In genomic region chr2:65265090-65266045, GRCh38 we compare ENCODE assay signal across 8 cellular contexts. TPM values are rescaled to one million over a fixed set of nuclear protein-coding genes. Genes with fewer than 3 reads are reported as not detected.
DNase-seq lines count a peak whose midpoint lies in the region; ATAC-seq and TF ChIP-seq lines count a peak whose summit lies in the region.

No MANE protein-coding gene starts in this region.

- no peaks in the 10 kb centered on the region for H3K27me3 ChIP-seq in CD8-positive, alpha-beta T cell (ENCODE audit: insufficient read depth, low read length)
- H3K27me3 ChIP-seq in H9 (ENCODE audit: insufficient read depth, low read length) (no peaks in the 10 kb centered on the region), smooth muscle cell (ENCODE audit: low read depth) (no peaks in the 10 kb centered on the region)

- no CpG with 5 or more reads among the region's 6 CpGs for WGBS in H9 (ENCODE audit: extremely low coverage, insufficient read length, low lambda C conversion rate)
- 55% methylated on average over 6 of the region's 6 CpGs for WGBS in smooth muscle cell (ENCODE audit: low lambda C conversion rate)

- no TSS peak for BruUV-seq in MCF 10A (replicated peaks; lab: Mats Ljungman, UMichigan)

- H3K4me1 ChIP-seq in CD8-positive, alpha-beta T cell (ENCODE audit: insufficient read depth, low read length) = no peaks in the 10 kb centered on the region
- H3K4me1 ChIP-seq in H9 (ENCODE audit: insufficient read depth, low read length) (no peaks in the 10 kb centered on the region; the same call in 1 of the 2 replicates), smooth muscle cell (ENCODE audit: low read depth) (no peaks in the 10 kb centered on the region)

- H2AFZ ChIP-seq in H9 (ENCODE audit: low read length) (no peak overlapping the region), smooth muscle cell (ENCODE audit: low read depth) (no peak overlapping the region)

- TF ChIP-seq CTCF in CD8-positive, alpha-beta T cell (IDR thresholded peaks at IDR 0.05) = peak; percentile 75
- TF ChIP-seq CTCF in H9 (conservative IDR thresholded peaks at IDR 0.05) (peak; percentile 85), MCF 10A (IDR thresholded peaks at IDR 0.05; ENCODE audit: unreplicated experiment) (peak; percentile 76), smooth muscle cell (IDR thresholded peaks at IDR 0.05; ENCODE audit: borderline replicate concordance, insufficient read depth, poor library complexity, severe bottlenecking) (peak; percentile 76)

- H3K27ac Mint-ChIP-seq in CD8-positive, alpha-beta T cell = peak overlapping the region; percentile 66
- H3K27ac Mint-ChIP-seq in H9 = no peak overlapping the region
- H3K27ac Mint-ChIP-seq in MCF 10A (ENCODE audit: low read depth, unreplicated experiment) = no peak overlapping the region

- H3K4me2 ChIP-seq in H9 (ENCODE audit: insufficient read depth, insufficient read length, low read length) (no peak overlapping the region), smooth muscle cell (no peak overlapping the region)

- no peak overlapping the region for H2BK15ac ChIP-seq in H9 (ENCODE audit: low read depth, low read length)

- no peaks in the 10 kb centered on the region for H3K79me2 ChIP-seq in H9 (ENCODE audit: insufficient read depth, low read length)
- peaks cover 22% of the 10 kb centered on the region for H3K79me2 ChIP-seq in smooth muscle cell (ENCODE audit: low read depth)

- H3K4me3 Mint-ChIP-seq in CD8-positive, alpha-beta T cell = no peak overlapping the region
- H3K4me3 Mint-ChIP-seq in H9 (no peak overlapping the region), MCF 10A (ENCODE audit: unreplicated experiment) (no peak overlapping the region)

- H3K14ac ChIP-seq in H9 (ENCODE audit: insufficient read depth, low read length) = no peak overlapping the region

- peaks cover 8% of the 10 kb centered on the region for H3F3A ChIP-seq in smooth muscle cell (ENCODE audit: low read depth)

- H3K79me1 ChIP-seq in H9 (ENCODE audit: insufficient read depth, low read depth, low read length, poor library complexity, severe bottlenecking) = no peaks in the 10 kb centered on the region

- H4K5ac ChIP-seq in H9 (ENCODE audit: insufficient read length, low read depth, low read length) = no peak overlapping the region

- no peaks in the 10 kb centered on the region for H3K23me2 ChIP-seq in H9 (ENCODE audit: insufficient read length, low read depth, low read length, poor library complexity, severe bottlenecking)

- no peak overlapping the region for H2BK12ac ChIP-seq in H9 (ENCODE audit: insufficient read length, low read depth, low read length)

- POLR2A ChIA-PET in CD8-positive, alpha-beta T cell (lab: Charles Lee) = no interaction called here
- POLR2A ChIA-PET in MCF 10A (lab: Yijun Ruan, JAX) = interaction anchor here (0.6 to 1.3 kb wide), 7 partner anchors 39 to 311 kb away, joined by 3 to 4 read pairs (median 3); no protein-coding TSS in a partner anchor

- no peak overlapping the region for H4K91ac ChIP-seq in H9 (ENCODE audit: insufficient read length, low read depth, low read length)

- H2AK5ac ChIP-seq in H9 (ENCODE audit: insufficient read length, low read length) = no peak overlapping the region

- H3K23ac ChIP-seq in H9 (ENCODE audit: insufficient read length, low read depth, low read length) = no peak overlapping the region

- H2BK5ac ChIP-seq in H9 (ENCODE audit: insufficient read length, low read length) = no peak overlapping the region

- H3K9me3 Mint-ChIP-seq in CD8-positive, alpha-beta T cell = no peaks in the 10 kb centered on the region
- no peaks in the 10 kb centered on the region for H3K9me3 Mint-ChIP-seq in H9
- H3K9me3 Mint-ChIP-seq in MCF 10A (ENCODE audit: unreplicated experiment) = no peaks in the 10 kb centered on the region

- H3K36me3 Mint-ChIP-seq in CD8-positive, alpha-beta T cell = peaks cover 76% of the 10 kb centered on the region
- peaks cover 8 to 64% (median 38%) of the 10 kb centered on the region in 3 experiments; a peak in 6 of 7 replicates for H3K36me3 Mint-ChIP-seq in H9 (ENCODE audit: insufficient read depth in 1 of 3, low read depth in 3 of 3)
- H3K36me3 Mint-ChIP-seq in MCF 10A (ENCODE audit: insufficient read depth, unreplicated experiment) = peaks cover 82% of the 10 kb centered on the region

- H3K36me3 ChIP-seq in CD8-positive, alpha-beta T cell (ENCODE audit: insufficient read depth, low read length) = peaks cover 25% of the 10 kb centered on the region
- no peaks in the 10 kb centered on the region for H3K36me3 ChIP-seq in smooth muscle cell (ENCODE audit: low read depth)

- H3K4ac ChIP-seq in H9 (ENCODE audit: low read depth, low read length) = no peak overlapping the region

- CTCF ChIA-PET in CD8-positive, alpha-beta T cell (lab: Charles Lee) = interaction anchor here (1.0 to 2.6 kb wide), 10 partner anchors 11 to 313 kb away, joined by 3 to 16 read pairs (median 4); no protein-coding TSS in a partner anchor
- CTCF ChIA-PET in MCF 10A (lab: Yijun Ruan, JAX) = interaction anchor here (0.7 to 2.7 kb wide), 18 partner anchors 10 to 309 kb away, joined by 3 to 14 read pairs (median 4); no protein-coding TSS in a partner anchor

- no peak overlapping the region for H3K18ac ChIP-seq in H9 (ENCODE audit: insufficient read length, low read depth, low read length)

- H3K9me3 ChIP-seq in CD8-positive, alpha-beta T cell (ENCODE audit: low read length) = no peaks in the 10 kb centered on the region
- H3K9me3 ChIP-seq in H9 (ENCODE audit: control insufficient read depth, low read depth, low read length) (no peaks in the 10 kb centered on the region), smooth muscle cell (replicated peaks; ENCODE audit: low read depth) (no peaks in the 10 kb centered on the region)

- peaks cover 11% of the 10 kb centered on the region for H3K4me1 Mint-ChIP-seq in CD8-positive, alpha-beta T cell (ENCODE audit: low read depth)
- H3K4me1 Mint-ChIP-seq in H9 (peaks cover 13 to 14% of the 10 kb centered on the region in 2 experiments), MCF 10A (ENCODE audit: insufficient read depth, unreplicated experiment) (peaks cover 8% of the 10 kb centered on the region)

- no peak overlapping the region for H2BK20ac ChIP-seq in H9 (ENCODE audit: low read depth, low read length, poor library complexity, severe bottlenecking)

- no peak overlapping the region for H2BK120ac ChIP-seq in H9 (ENCODE audit: low read depth, low read length, poor library complexity, severe bottlenecking)

- no peak overlapping the region for H3T11ph ChIP-seq in H9 (ENCODE audit: low read length)

- no peak for ATAC-seq in CD8-positive, alpha-beta T cell

- no peak overlapping the region for H3K27ac ChIP-seq in CD8-positive, alpha-beta T cell (ENCODE audit: low read depth, low read length)
- H3K27ac ChIP-seq in H9 (ENCODE audit: insufficient read length, low read depth, low read length) (no peak overlapping the region), smooth muscle cell (ENCODE audit: low read depth) (no peak overlapping the region)

- H4K20me1 ChIP-seq in H9 (ENCODE audit: control insufficient read depth, insufficient read depth, insufficient read length) = no peaks in the 10 kb centered on the region
- H4K20me1 ChIP-seq in smooth muscle cell (ENCODE audit: low read depth) = peaks cover 63% of the 10 kb centered on the region

- intact Hi-C loops in CD8-positive, alpha-beta T cell (cut with DNase I, micrococcal nuclease) = loop anchor here (1.0 to 10.0 kb wide), 6 partner anchors 37 to 308 kb away; partner anchors contain the start of gene SPRED2 (in 1 of the 2)
- intact Hi-C loops in MCF 10A (cut with micrococcal nuclease) = loop anchor here (1.0 to 10.0 kb wide), 7 partner anchors 55 to 1309 kb away; partner anchors contain the start of gene SPRED2

- H4K8ac ChIP-seq in H9 (replicated peaks; ENCODE audit: insufficient read length, low read depth, low read length) = no peak overlapping the region

- H3K4me3 ChIP-seq in CD8-positive, alpha-beta T cell (ENCODE audit: low read depth, low read length) = no peak overlapping the region
- no peak overlapping the region for H3K4me3 ChIP-seq in smooth muscle cell

- no peak overlapping the region for H3K56ac ChIP-seq in H9 (ENCODE audit: insufficient read length, low read depth, low read length)

- no peak for DNase-seq in CD8-positive, alpha-beta T cell
- DNase-seq in H9 = no peak
- peak; percentile 23 to 77 for DNase-seq in NCI-H526 (lab: John Stamatoyannopoulos, UW)
- DNase-seq in MCF 10A (ENCODE audit: unreplicated experiment) = peak; percentile 75
- peak; percentile 42 for DNase-seq in iPS-NIHi7 (ENCODE audit: extremely low spot score)
- DNase-seq in smooth muscle cell (lab: John Stamatoyannopoulos, UW; ENCODE audit: unreplicated experiment) = no peak
- DNase-seq in activated gamma-delta T cell treated with Interleukin-2 at 50 U/mL for 16 hours = no peak
- no peak for DNase-seq in activated CD4-positive, alpha-beta T cell treated with anti-CD3 and anti-CD28 coated beads for 48 hours

- H3K27me3 Mint-ChIP-seq in CD8-positive, alpha-beta T cell (ENCODE audit: low read depth) = no peaks in the 10 kb centered on the region
- H3K27me3 Mint-ChIP-seq in H9 (ENCODE audit: low read depth) = peaks cover 16% of the 10 kb centered on the region
- no peaks in the 10 kb centered on the region for H3K27me3 Mint-ChIP-seq in MCF 10A (ENCODE audit: insufficient read depth, unreplicated experiment)

- H3K9ac ChIP-seq in H9 (ENCODE audit: extremely low read depth, insufficient read length, low read length) (no peak overlapping the region), smooth muscle cell (ENCODE audit: low read depth) (no peak overlapping the region)

RNA-seq across cellular contexts. Expression of gene ACTR2, which starts 37.7 kb away (rescaled TPM):
- total RNA-seq in CD8-positive, alpha-beta T cell = 100 to 1,000 TPM; 101 to 117 TPM
- total RNA-seq in H9 (2021) = 175 and 176 TPM in 2 replicates
- 263 and 273 TPM in 2 replicates for total RNA-seq in MCF 10A (2022)
- 174 TPM in 2 replicates for total RNA-seq in smooth muscle cell
- polyA plus RNA-seq in smooth muscle cell = 107 and 108 TPM in 2 replicates

Comparison
In these comparisons a context has a peak if more than half of its experiments do, and no peak if none do; other contexts are left out.
1. DNase-seq: peak in NCI-H526 (2 of 2), MCF 10A (single experiment) and iPS-NIHi7 (single experiment); none in CD8-positive, alpha-beta T cell (0 of 7), H9 (single experiment), smooth muscle cell (single experiment), activated gamma-delta T cell treated with Interleukin-2 at 50 U/mL for 16 hours (single experiment) and activated CD4-positive, alpha-beta T cell treated with anti-CD3 and anti-CD28 coated beads for 48 hours (single experiment).
2. Peak in every context shown above with its lines, with median percentiles within 50 percentile points of each other: CTCF ChIP-seq.